In the genomic region with DNA sequence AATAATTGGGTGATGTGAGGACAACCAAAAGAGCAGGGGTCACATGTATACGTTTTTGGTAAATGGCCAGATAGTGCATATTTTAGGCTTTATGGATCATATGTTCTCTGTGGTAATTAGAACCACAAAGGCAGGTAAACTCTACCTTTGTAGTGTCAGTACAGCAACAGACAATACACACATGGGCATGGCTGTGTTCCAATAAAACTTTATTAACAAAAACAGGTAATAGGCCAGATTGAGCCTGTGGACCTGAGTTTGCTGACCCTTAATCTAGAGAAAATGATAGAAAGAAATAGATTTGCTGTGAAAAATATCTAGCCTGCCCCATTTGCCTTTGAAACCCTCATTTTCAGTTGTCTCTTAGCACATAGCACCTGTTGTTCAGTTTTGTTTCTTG, we compare ENCODE assay signal across 7 cellular contexts.
"Had no signal": no experiment of that assay in that cellular context is flagged by ENCODE, and none has a peak within 500 bp of the region (broad histone marks: within the 10 kb centered on the region; RNA-seq: fewer than 3 reads in every experiment).

No MANE protein-coding gene starts in this region.

- H3K9ac ChIP-seq: KMS-11 had no signal

- DNase-seq: IMR-90, KBM-7, KG1 had no signal

- FAIRE-seq: HepG2, HTR-8/SVneo had no signal

- ATAC-seq: HepG2 had no signal

- H3K27ac ChIP-seq: HL-60, KMS-11 had no signal

- H3K4me2 ChIP-seq: KMS-11 had no signal
